20 cellular contexts compared by ENCODE assay signal in the genomic region with DNA sequence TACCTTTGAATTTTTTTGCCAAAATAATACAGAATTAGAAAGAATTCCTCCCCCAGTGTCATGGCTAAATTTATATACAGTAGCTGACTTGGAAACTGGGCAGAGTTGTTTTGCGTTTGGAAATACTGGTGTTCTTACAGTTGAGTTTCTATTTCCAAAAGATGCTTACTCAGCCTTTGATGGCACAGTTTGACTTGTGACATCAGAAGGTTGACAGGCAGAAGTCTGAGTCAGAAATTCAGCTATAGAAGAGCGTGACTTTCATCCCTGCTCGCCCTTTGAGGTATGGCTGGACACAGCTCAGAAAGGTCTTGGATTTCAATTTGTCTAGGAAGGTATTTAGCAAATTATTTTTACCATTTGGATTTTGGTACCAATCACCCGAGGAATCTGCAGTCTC.
"Had no signal": no experiment of that assay in that cellular context is flagged by ENCODE, and none has a peak within 500 bp of the region (broad histone marks: within the 10 kb centered on the region; RNA-seq: fewer than 3 reads in every experiment).

No MANE protein-coding gene starts in this region.

- H3K4me1 ChIP-seq: colonic mucosa had no signal

- DNase-seq: activated B cell treated with CpG ODN at 0.5 μM for 24 hours; activated CD4-positive, alpha-beta memory T cell treated with anti-CD3 and anti-CD28 coated beads for 36 hours; activated CD4-positive, alpha-beta T cell treated with anti-CD3 and anti-CD28 coated beads for 4 hours; activated naive CD4-positive, alpha-beta T cell; activated naive CD8-positive, alpha-beta T cell treated with anti-CD3 and anti-CD28 coated beads for 36 hours; amniotic stem cell; body of pancreas; central memory CD4-positive, alpha-beta T cell; colonic mucosa; immature natural killer cell; kidney glomerular epithelial cell; left ventricle myocardium inferior; mammary epithelial cell; midbrain; stimulated activated naive B cell treated with anti-CD40 and anti-IgM and Interleukin-4, amounts not matched to agents 10 μg/mL and 1 μg/mL and 100 μg/mL, for 72 hours; thyroid gland had no signal

- H3K4me3 Mint-ChIP-seq: activated B cell treated with CpG ODN at 0.5 μM for 24 hours; activated CD4-positive, alpha-beta memory T cell treated with anti-CD3 and anti-CD28 coated beads for 36 hours; activated naive CD8-positive, alpha-beta T cell treated with anti-CD3 and anti-CD28 coated beads for 36 hours; activated T-helper 17 cell treated with anti-CD3 and anti-CD28 coated beads, Interleukin-2, amount 50 U/mL, for 72 hours; immature natural killer cell; stimulated activated naive B cell treated with anti-CD40 and anti-IgM and Interleukin-4, amounts not matched to agents 10 μg/mL and 1 μg/mL and 100 μg/mL, for 72 hours had no signal

- H3K9me3 ChIP-seq: body of pancreas, colonic mucosa, left ventricle myocardium inferior, thyroid gland had no signal

- H3K27ac ChIP-seq: body of pancreas, colonic mucosa, thyroid gland had no signal

- FAIRE-seq: endometrium, TTC549 had no signal

- H3K27ac Mint-ChIP-seq: activated B cell treated with CpG ODN at 0.5 μM for 24 hours; activated CD4-positive, alpha-beta memory T cell treated with anti-CD3 and anti-CD28 coated beads for 36 hours; activated naive CD8-positive, alpha-beta T cell treated with anti-CD3 and anti-CD28 coated beads for 36 hours; activated T-helper 17 cell treated with anti-CD3 and anti-CD28 coated beads, Interleukin-2, amount 50 U/mL, for 72 hours; immature natural killer cell; stimulated activated naive B cell treated with anti-CD40 and anti-IgM and Interleukin-4, amounts not matched to agents 10 μg/mL and 1 μg/mL and 100 μg/mL, for 72 hours had no signal

- H3K36me3 ChIP-seq: colonic mucosa, left ventricle myocardium inferior, thyroid gland had no signal

- H3K9me3 Mint-ChIP-seq: activated B cell treated with CpG ODN at 0.5 μM for 24 hours; activated CD4-positive, alpha-beta memory T cell treated with anti-CD3 and anti-CD28 coated beads for 36 hours; activated naive CD8-positive, alpha-beta T cell treated with anti-CD3 and anti-CD28 coated beads for 36 hours; activated T-helper 17 cell treated with anti-CD3 and anti-CD28 coated beads, Interleukin-2, amount 50 U/mL, for 72 hours; immature natural killer cell; stimulated activated naive B cell treated with anti-CD40 and anti-IgM and Interleukin-4, amounts not matched to agents 10 μg/mL and 1 μg/mL and 100 μg/mL, for 72 hours had no signal

- H3K27me3 ChIP-seq: body of pancreas, colonic mucosa, thyroid gland had no signal

- H3K4me3 ChIP-seq: body of pancreas, colonic mucosa, left ventricle myocardium inferior, thyroid gland had no signal

- H3K4me1 Mint-ChIP-seq: activated B cell treated with CpG ODN at 0.5 μM for 24 hours; activated naive CD8-positive, alpha-beta T cell treated with anti-CD3 and anti-CD28 coated beads for 36 hours; activated T-helper 17 cell treated with anti-CD3 and anti-CD28 coated beads, Interleukin-2, amount 50 U/mL, for 72 hours; immature natural killer cell; stimulated activated naive B cell treated with anti-CD40 and anti-IgM and Interleukin-4, amounts not matched to agents 10 μg/mL and 1 μg/mL and 100 μg/mL, for 72 hours had no signal

- H3K36me3 Mint-ChIP-seq: activated naive CD8-positive, alpha-beta T cell treated with anti-CD3 and anti-CD28 coated beads for 36 hours had no signal

- ATAC-seq: activated T-helper 17 cell treated with anti-CD3 and anti-CD28 coated beads, Interleukin-2, amount 50 U/mL, for 72 hours; body of pancreas; sciatic nerve; stimulated activated naive B cell treated with anti-CD40 and anti-IgM and Interleukin-4, amounts not matched to agents 10 μg/mL and 1 μg/mL and 100 μg/mL, for 72 hours had no signal

- H3K27me3 Mint-ChIP-seq: activated B cell treated with CpG ODN at 0.5 μM for 24 hours; activated CD4-positive, alpha-beta memory T cell treated with anti-CD3 and anti-CD28 coated beads for 36 hours; activated naive CD8-positive, alpha-beta T cell treated with anti-CD3 and anti-CD28 coated beads for 36 hours; activated T-helper 17 cell treated with anti-CD3 and anti-CD28 coated beads, Interleukin-2, amount 50 U/mL, for 72 hours; stimulated activated naive B cell treated with anti-CD40 and anti-IgM and Interleukin-4, amounts not matched to agents 10 μg/mL and 1 μg/mL and 100 μg/mL, for 72 hours had no signal
